ENCODE assay signal across 9 cellular contexts in the genomic region with DNA sequence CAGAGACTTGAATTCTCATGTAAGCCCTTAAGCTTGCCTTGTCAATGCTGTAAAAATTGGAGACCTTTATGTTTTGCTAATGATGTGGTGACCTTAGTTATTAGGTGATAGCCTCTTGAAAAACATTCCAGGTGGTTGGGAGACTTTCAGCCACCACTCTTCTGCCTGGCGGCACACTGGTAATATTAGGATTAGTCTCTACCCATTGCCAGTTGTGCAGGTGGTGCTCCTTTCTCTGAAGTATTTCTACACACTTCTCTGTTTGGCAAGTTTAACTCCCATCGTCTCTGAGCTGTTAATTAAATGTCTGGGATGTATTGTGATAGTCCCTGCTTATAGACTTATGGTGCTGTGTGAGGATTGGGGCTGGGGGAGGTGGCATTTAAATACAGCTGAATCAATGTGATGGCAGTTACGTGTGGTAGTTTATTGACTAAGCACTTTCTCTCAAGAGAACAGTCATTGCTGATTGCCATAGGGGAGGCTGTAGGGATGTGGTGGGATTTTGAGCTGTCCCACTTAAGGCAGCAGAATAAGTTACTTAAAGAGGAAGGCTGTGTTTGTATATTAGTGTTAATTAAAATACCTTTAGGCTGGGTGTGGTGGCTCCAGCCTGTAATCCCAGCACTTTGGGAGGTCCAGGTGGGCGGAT. TPM values are rescaled to one million over a fixed set of nuclear protein-coding genes. Genes with fewer than 3 reads are reported as not detected.
DNase-seq lines count a peak whose midpoint lies in the region; ATAC-seq and TF ChIP-seq lines count a peak whose summit lies in the region.
"Had no signal": no experiment of that assay in that cellular context is flagged by ENCODE, and none has a peak within 500 bp of the region (broad histone marks: within the 10 kb centered on the region; RNA-seq: fewer than 3 reads in every experiment).

No MANE protein-coding gene starts in this region.

- H3K27me3 Mint-ChIP-seq in activated CD8-positive, alpha-beta T cell treated with anti-CD3 and anti-CD28 coated beads for 36 hours: no peaks in the 10 kb centered on the region

- H3K27ac ChIP-seq in left lung (peak overlapping the region; percentile 79 to 81), stomach smooth muscle (ENCODE audit: low read length) (peak overlapping the region; percentile 3)

- intact Hi-C loops in activated CD8-positive, alpha-beta T cell treated with anti-CD3 and anti-CD28 coated beads for 36 hours (cut with micrococcal nuclease): loop anchor here (5.0 kb wide), 1 partner anchor 51 kb away; no protein-coding TSS in a partner anchor
- intact Hi-C loops in left lung (cut with DNase I): no loop called here

- H3K4me3 Mint-ChIP-seq in activated CD8-positive, alpha-beta T cell treated with anti-CD3 and anti-CD28 coated beads for 36 hours: no peak overlapping the region

- H3K9me3 Mint-ChIP-seq in activated CD8-positive, alpha-beta T cell treated with anti-CD3 and anti-CD28 coated beads for 36 hours: no peaks in the 10 kb centered on the region

- H3K27me3 ChIP-seq in left lung (no peaks in the 10 kb centered on the region), stomach smooth muscle (ENCODE audit: control insufficient read depth in 1 of 2, insufficient read depth in 2 of 2, low read length in 2 of 2) (no peaks in the 10 kb centered on the region)

- H3K4me3 ChIP-seq in left lung: no peak overlapping the region
- H3K4me3 ChIP-seq in stomach smooth muscle (ENCODE audit: low read length in 2 of 2): no peak overlapping the region

- H3K27ac Mint-ChIP-seq in activated CD8-positive, alpha-beta T cell treated with anti-CD3 and anti-CD28 coated beads for 36 hours: peak overlapping the region; percentile 68

- H3K36me3 Mint-ChIP-seq in activated CD8-positive, alpha-beta T cell treated with anti-CD3 and anti-CD28 coated beads for 36 hours (ENCODE audit: low read depth): peaks cover 29% of the 10 kb centered on the region

- no peak for TF ChIP-seq CTCF in activated CD8-positive, alpha-beta T cell treated with anti-CD3 and anti-CD28 coated beads for 36 hours (IDR thresholded peaks at IDR 0.05)
- no peak for TF ChIP-seq CTCF in left lung (IDR thresholded peaks at IDR 0.05)

- peaks cover 42 to 98% of the 10 kb centered on the region in 2 donors for H3K4me1 ChIP-seq in left lung
- peaks cover 28% of the 10 kb centered on the region for H3K4me1 ChIP-seq in stomach smooth muscle (ENCODE audit: control insufficient read depth, insufficient read depth, low read length)

- DNase-seq in NCI-H2107 treated with DMSO at 0.1 percent for 48 hours (lab: John Stamatoyannopoulos, UW; ENCODE audit: unreplicated experiment): peak; percentile 88
- DNase-seq in NCI-H2107 (lab: John Stamatoyannopoulos, UW): no peak
- no peak for DNase-seq in activated CD8-positive, alpha-beta T cell treated with anti-CD3 and anti-CD28 coated beads for 36 hours
- no peak for DNase-seq in left lung
- DNase-seq in KG1 (lab: John Stamatoyannopoulos, UW): no peak
- DNase-seq: NCI-H187 had no signal

- H3K4me1 Mint-ChIP-seq in activated CD8-positive, alpha-beta T cell treated with anti-CD3 and anti-CD28 coated beads for 36 hours (ENCODE audit: low read depth): peaks cover 49% of the 10 kb centered on the region

- no peak overlapping the region for H3K9ac ChIP-seq in stomach smooth muscle (ENCODE audit: low read length in 2 of 2)

- no peak for ATAC-seq in activated CD8-positive, alpha-beta T cell treated with anti-CD3 and anti-CD28 coated beads for 36 hours
- ATAC-seq in left lung: peak; percentile 10
- ATAC-seq in HG03095 (IDR thresholded peaks at IDR 0.05; ENCODE audit: unreplicated experiment): no peak
- ATAC-seq in HG02840 (IDR thresholded peaks at IDR 0.05; ENCODE audit: low FRiP score, unreplicated experiment): no peak

- POLR2A ChIA-PET in activated CD8-positive, alpha-beta T cell treated with anti-CD3 and anti-CD28 coated beads for 36 hours (lab: Charles Lee): interaction anchor here (0.6 to 1.5 kb wide), 3 partner anchors 10 to 106 kb away, joined by 3 read pairs; no protein-coding TSS in a partner anchor

- CTCF ChIA-PET in activated CD8-positive, alpha-beta T cell treated with anti-CD3 and anti-CD28 coated beads for 36 hours (lab: Charles Lee): no interaction called here

- no peaks in the 10 kb centered on the region for H3K9me3 ChIP-seq in left lung
- no peaks in the 10 kb centered on the region for H3K9me3 ChIP-seq in stomach smooth muscle (ENCODE audit: control insufficient read depth in 2 of 2, low read length in 2 of 2)

- H3K36me3 ChIP-seq in left lung (peaks cover 0 to 38% of the 10 kb centered on the region in 2 donors), stomach smooth muscle (ENCODE audit: control insufficient read depth in 2 of 2, insufficient read depth in 2 of 2, low read length in 2 of 2) (peaks cover 5 to 13% of the 10 kb centered on the region in 2 donors)

RNA-seq across cellular contexts. Expression of a gene that starts 11.7 kb away (rescaled TPM):
- 100 to 1,000 TPM; 143 to 152 TPM for total RNA-seq in activated CD8-positive, alpha-beta T cell treated with anti-CD3 and anti-CD28 coated beads for 36 hours
- total RNA-seq in left lung: 100 to 1,000 TPM; 263 to 303 TPM

RNA-seq across cellular contexts. Expression of a gene that starts 37.3 kb away (rescaled TPM):
- total RNA-seq in activated CD8-positive, alpha-beta T cell treated with anti-CD3 and anti-CD28 coated beads for 36 hours: 10 to 100 TPM; 10.7 to 11.3 TPM
- 10 to 100 TPM; 14.2 to 14.9 TPM for total RNA-seq in left lung
